Comparison of ENCODE assay signal across 15 cellular contexts in genomic region chr3:193711523-193711963, GRCh38.
DNase-seq lines count a peak whose midpoint lies in the region; ATAC-seq lines count a peak whose summit lies in the region.
"Had no signal": no experiment of that assay in that cellular context is flagged by ENCODE, and none has a peak within 500 bp of the region (broad histone marks: within the 10 kb centered on the region; RNA-seq: fewer than 3 reads in every experiment).

No MANE protein-coding gene starts in this region.

- DNase-seq in DMS53 (lab: John Stamatoyannopoulos, UW): peak; percentile 68
- DNase-seq in DMS53 treated with DMSO at 0.1 percent for 48 hours (lab: John Stamatoyannopoulos, UW; ENCODE audit: unreplicated experiment): no peak
- peak; percentile 93 for DNase-seq in ecto neural progenitor cell (ENCODE audit: low spot score)
- peak; percentile 43 for DNase-seq in left kidney (ENCODE audit: low read depth, low spot score)
- no peak for DNase-seq in sciatic nerve (ENCODE audit: low spot score)
- DNase-seq in OCI-M2 (lab: John Stamatoyannopoulos, UW; ENCODE audit: unreplicated experiment): no peak
- DNase-seq in T-helper 2 cell treated with Interferon-gamma antibody and Interleukin-4, amounts not matched to agents 5 μg/mL and 100 μg/mL, for 36 hours (ENCODE audit: low spot score): no peak
- no peak for DNase-seq in head of caudate nucleus
- DNase-seq: BE2C; CD4-positive, alpha-beta T cell; DND-41; GDM1 had no signal

- H3K4me1 Mint-ChIP-seq in T-helper 2 cell treated with Interferon-gamma antibody and Interleukin-4, amounts not matched to agents 5 μg/mL and 100 μg/mL, for 36 hours (ENCODE audit: low read depth): peaks cover 4% of the 10 kb centered on the region

- H3K9me3 Mint-ChIP-seq in T-helper 2 cell treated with Interferon-gamma antibody and Interleukin-4, amounts not matched to agents 5 μg/mL and 100 μg/mL, for 36 hours: peaks cover 12% of the 10 kb centered on the region

- peaks cover 9% of the 10 kb centered on the region for H3K36me3 Mint-ChIP-seq in T-helper 2 cell treated with Interferon-gamma antibody and Interleukin-4, amounts not matched to agents 5 μg/mL and 100 μg/mL, for 36 hours (ENCODE audit: low read depth)

- peak; percentile 58 for ATAC-seq in sciatic nerve
- ATAC-seq: GM12878, Panc1, Right ventricle myocardium inferior had no signal

- no peak overlapping the region for H3K27ac Mint-ChIP-seq in T-helper 2 cell treated with Interferon-gamma antibody and Interleukin-4, amounts not matched to agents 5 μg/mL and 100 μg/mL, for 36 hours
- H3K27ac Mint-ChIP-seq: CD4-positive, alpha-beta T cell had no signal

- H3K4me3 Mint-ChIP-seq in T-helper 2 cell treated with Interferon-gamma antibody and Interleukin-4, amounts not matched to agents 5 μg/mL and 100 μg/mL, for 36 hours: no peak overlapping the region
- H3K4me3 Mint-ChIP-seq: CD4-positive, alpha-beta T cell had no signal

- no peaks in the 10 kb centered on the region for H3K27me3 Mint-ChIP-seq in T-helper 2 cell treated with Interferon-gamma antibody and Interleukin-4, amounts not matched to agents 5 μg/mL and 100 μg/mL, for 36 hours (ENCODE audit: low read depth)
- H3K27me3 Mint-ChIP-seq: CD4-positive, alpha-beta T cell had no signal

- intact Hi-C loops in sciatic nerve (cut with DNase I): no loop called here
- intact Hi-C loops in head of caudate nucleus (cut with DNase I): no loop called here

Comparison
In these comparisons a context has a peak if more than half of its experiments do, and no peak if none do; other contexts are left out.
1. DNase-seq: peak in DMS53 (single experiment), ecto neural progenitor cell (single experiment) and left kidney (single experiment); none in DMS53 treated with DMSO at 0.1 percent for 48 hours (single experiment), sciatic nerve (single experiment), OCI-M2 (single experiment), T-helper 2 cell treated with Interferon-gamma antibody and Interleukin-4, amounts not matched to agents 5 μg/mL and 100 μg/mL, for 36 hours (single experiment) and head of caudate nucleus (0 of 42).